In genomic region chr17:4220655-4221054, GRCh38 we compare ENCODE assay signal across 10 cellular contexts. TPM values are rescaled to one million over a fixed set of nuclear protein-coding genes. Genes with fewer than 3 reads are reported as not detected.
DNase-seq lines count a peak whose midpoint lies in the region; TF ChIP-seq lines count a peak whose summit lies in the region.
"Had no signal": no experiment of that assay in that cellular context is flagged by ENCODE, and none has a peak within 500 bp of the region (broad histone marks: within the 10 kb centered on the region; RNA-seq: fewer than 3 reads in every experiment).

No MANE protein-coding gene starts in this region.

- H3K18ac ChIP-seq in mesenchymal stem cell (ENCODE audit: low read depth in 1 of 2, low read length in 2 of 2), result peak overlapping the region in 1 of 2 experiments; percentile 28

- in situ Hi-C loops in SK-MEL-5 (cut with HindIII; ENCODE audit: low pct_unique_long_range_greater_than_20kb, low sequenced_read_pairs), result no loop called here

- no peak overlapping the region for H4K8ac ChIP-seq in mesenchymal stem cell (ENCODE audit: low read length)

- intact Hi-C loops in tibial artery (cut with DNase I; ENCODE audit: low total_unique reads), result no loop called here

- H3K4me3 Mint-ChIP-seq in osteocyte (ENCODE audit: unreplicated experiment), result no peak overlapping the region

- no peak overlapping the region for H3K14ac ChIP-seq in mesenchymal stem cell (ENCODE audit: low read length in 2 of 2)

- peak overlapping the region; percentile 87 for H3K9ac ChIP-seq in mesenchymal stem cell (ENCODE audit: low read length)

- no peak overlapping the region for H2BK15ac ChIP-seq in mesenchymal stem cell (ENCODE audit: low read depth, poor library complexity, severe bottlenecking)

- 28% methylated on average over 6 of the region's 7 CpGs for WGBS in mesenchymal stem cell

- peaks cover 11% of the 10 kb centered on the region for H3K4me1 Mint-ChIP-seq in osteocyte (ENCODE audit: unreplicated experiment)

- no peak overlapping the region for H3K27ac ChIP-seq in mesenchymal stem cell (ENCODE audit: low read length, poor library complexity, severe bottlenecking)
- peak overlapping the region; percentile 80 to 82 for H3K27ac ChIP-seq in tibial artery

- H3K79me1 ChIP-seq in mesenchymal stem cell (replicated peaks; ENCODE audit: low read length, poor library complexity, severe bottlenecking), result peaks cover 27% of the 10 kb centered on the region

- no peak overlapping the region for H3K4me2 ChIP-seq in mesenchymal stem cell (ENCODE audit: low read length, poor library complexity, severe bottlenecking)

- peaks cover 16% of the 10 kb centered on the region for H3K36me3 Mint-ChIP-seq in osteocyte (ENCODE audit: unreplicated experiment)

- no peaks in the 10 kb centered on the region for H3K9me3 ChIP-seq in mesenchymal stem cell (ENCODE audit: control insufficient read depth, low read length)
- no peaks in the 10 kb centered on the region for H3K9me3 ChIP-seq in tibial artery

- H3K23ac ChIP-seq in mesenchymal stem cell (ENCODE audit: low read length in 2 of 2), result no peak overlapping the region

- TF ChIP-seq CTCF in tibial artery (IDR thresholded peaks at IDR 0.05) (no peak), osteocyte (IDR thresholded peaks at IDR 0.05) (no peak)

- no peak overlapping the region for H2AK5ac ChIP-seq in mesenchymal stem cell (ENCODE audit: low read length, severe bottlenecking)

- H3K4ac ChIP-seq in mesenchymal stem cell (ENCODE audit: low read depth in 1 of 2, low read length in 2 of 2), result peak overlapping the region in 1 of 2 experiments; percentile 61

- no peaks in the 10 kb centered on the region for H3K4me1 ChIP-seq in mesenchymal stem cell (ENCODE audit: control insufficient read depth, insufficient read depth, low read depth, low read length)
- peaks cover 0 to 27% (median 11%) of the 10 kb centered on the region in 4 donors for H3K4me1 ChIP-seq in tibial artery

- H4K91ac ChIP-seq in mesenchymal stem cell (ENCODE audit: low read length), result no peak overlapping the region

- H3K27me3 ChIP-seq in mesenchymal stem cell (ENCODE audit: control insufficient read depth in 1 of 2, insufficient read depth in 1 of 2, low read length in 2 of 2) (no peaks in the 10 kb centered on the region), tibial artery (no peaks in the 10 kb centered on the region)

- H2AFZ ChIP-seq in mesenchymal stem cell (ENCODE audit: low read depth, low read length), result no peak overlapping the region

- no peak overlapping the region for H2BK5ac ChIP-seq in mesenchymal stem cell (ENCODE audit: low read depth, low read length, poor library complexity, severe bottlenecking)

- H3K4me3 ChIP-seq in mesenchymal stem cell (ENCODE audit: insufficient read depth in 1 of 2, low read depth in 1 of 2, low read length in 2 of 2) (peak overlapping the region in 1 of 2 experiments; percentile 59), tibial artery (peak overlapping the region; percentile 9 to 13)

- H3K36me3 ChIP-seq in mesenchymal stem cell (ENCODE audit: control insufficient read depth in 1 of 2, insufficient read depth in 2 of 2, low read depth in 1 of 2, low read length in 2 of 2) (peaks cover 12 to 28% of the 10 kb centered on the region in 2 experiments), tibial artery (peaks cover 0 to 12% (median 0%) of the 10 kb centered on the region in 3 donors)

- no peaks in the 10 kb centered on the region for H3K27me3 Mint-ChIP-seq in osteocyte (ENCODE audit: unreplicated experiment)

- H3K9me3 Mint-ChIP-seq in osteocyte (ENCODE audit: unreplicated experiment), result no peaks in the 10 kb centered on the region

- H3K27ac Mint-ChIP-seq in osteocyte (ENCODE audit: unreplicated experiment), result no peak overlapping the region

- no peak overlapping the region for H2BK12ac ChIP-seq in mesenchymal stem cell (ENCODE audit: low read length in 2 of 2)

- H2BK120ac ChIP-seq in mesenchymal stem cell (ENCODE audit: low read depth, low read length), result no peak overlapping the region

- peak; percentile 85 for DNase-seq in SK-MEL-5 (ENCODE audit: low read depth, low spot score)
- peak; percentile 85 for DNase-seq in fibroblast of peridontal ligament (ENCODE audit: extremely low read depth)
- DNase-seq in mesenchymal stem cell, result peak; percentile 95
- peak; percentile 51 to 77 for DNase-seq in tibial artery
- DNase-seq in NCI-H1436 (lab: John Stamatoyannopoulos, UW), result no peak
- no peak for DNase-seq in HCEC 1CT
- no peak for DNase-seq in osteocyte (ENCODE audit: extremely low spot score, unreplicated experiment)
- DNase-seq: activated naive CD4-positive, alpha-beta T cell treated with anti-CD3 and anti-CD28 coated beads, Interleukin-2, amount 50 U/mL, for 16 hours; NCI-H524; SHP77 treated with DMSO at 0.1 percent for 48 hours had no signal

RNA-seq across cellular contexts. Expression of gene ANKFY1, which starts 43.1 kb away (rescaled TPM):
- 19.1 and 24.4 TPM in 2 replicates for total RNA-seq in SK-MEL-5 (2014; rRNA removed; shearing (Covaris generic))
- 36.5 and 43.9 TPM in 2 replicates for polyA plus RNA-seq in SK-MEL-5 (2015; cell fraction: cytosol; rRNA removed)
- polyA plus RNA-seq in SK-MEL-5 (2015; cell fraction: nucleus; rRNA removed), result 99.9 and 141 TPM in 2 replicates
- polyA plus RNA-seq in mesenchymal stem cell (2013, experiment 1 of 2), result 19.7 TPM
- 18.8 TPM for polyA plus RNA-seq in mesenchymal stem cell (2013, experiment 2 of 2)
- total RNA-seq in osteocyte, result 61.2 and 65.9 TPM in 2 replicates

Comparison
In these comparisons a context has a peak if more than half of its experiments do, and no peak if none do; other contexts are left out.
1. DNase-seq: peak in SK-MEL-5 (single experiment), fibroblast of peridontal ligament (single experiment), mesenchymal stem cell (single experiment) and tibial artery (2 of 2); none in NCI-H1436 (single experiment), HCEC 1CT (single experiment) and osteocyte (single experiment).